In the genomic region with DNA sequence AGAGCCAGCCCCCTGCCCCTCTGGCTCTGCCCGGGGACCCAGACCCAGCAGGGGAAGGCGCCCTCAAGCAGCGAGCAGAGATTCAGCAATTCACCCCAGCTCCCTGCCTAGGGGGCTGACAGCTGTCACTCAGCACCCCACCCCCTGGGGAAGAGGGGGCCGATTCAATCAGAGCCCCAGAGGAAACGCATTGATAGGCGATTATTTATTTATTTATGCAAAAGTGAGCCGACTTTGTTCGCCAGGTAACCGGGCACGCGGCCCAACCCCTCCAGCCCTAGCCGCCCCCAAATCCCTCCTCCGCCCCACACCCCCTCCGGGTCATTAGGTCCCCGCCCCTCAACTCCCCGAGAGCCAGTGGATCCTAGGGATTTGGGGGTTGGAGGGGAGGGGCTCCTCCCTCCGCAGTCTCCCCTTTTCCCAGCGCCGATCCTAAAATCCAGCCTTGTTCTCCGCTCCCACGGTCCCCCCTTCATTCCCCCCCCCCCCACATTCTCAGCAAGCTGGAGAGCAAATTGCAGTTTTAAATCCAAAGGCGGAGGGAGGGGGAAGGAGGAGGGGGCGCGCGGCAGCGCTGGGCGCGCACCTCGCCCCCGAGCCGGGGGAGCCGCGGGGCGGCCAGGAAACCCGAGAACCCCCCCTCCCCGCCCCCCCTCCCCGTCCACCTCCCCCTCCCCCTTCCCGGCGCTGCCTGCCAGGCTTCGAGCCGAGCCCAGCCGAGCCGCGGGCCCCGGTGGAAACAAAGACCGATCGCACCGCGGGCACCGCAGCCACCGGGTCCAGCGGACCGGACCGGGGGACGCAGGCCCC, we compare ENCODE assay signal across 9 cellular contexts. TPM values are rescaled to one million over a fixed set of nuclear protein-coding genes. Genes with fewer than 3 reads are reported as not detected.
DNase-seq lines count a peak whose midpoint lies in the region; ATAC-seq and TF ChIP-seq lines count a peak whose summit lies in the region.
"Had no signal": no experiment of that assay in that cellular context is flagged by ENCODE, and none has a peak within 500 bp of the region (broad histone marks: within the 10 kb centered on the region; RNA-seq: fewer than 3 reads in every experiment).

No MANE protein-coding gene starts in this region.

- TF ChIP-seq CTCF in C4-2B (conservative IDR thresholded peaks at IDR 0.05): no peak
- no peak for TF ChIP-seq CTCF in esophagus squamous epithelium (IDR thresholded peaks at IDR 0.05)

- H3K4me1 Mint-ChIP-seq in naive thymus-derived CD4-positive, alpha-beta T cell: peaks cover 41 to 54% (median 48%) of the 10 kb centered on the region in 7 donors

- peak overlapping the region; percentile 37 to 89 (median 79) for H3K27ac Mint-ChIP-seq in naive thymus-derived CD4-positive, alpha-beta T cell

- no peak for TF ChIP-seq POLR2A in esophagus squamous epithelium (IDR thresholded peaks at IDR 0.05)

- H3K27ac ChIP-seq in C4-2B: peak overlapping the region; percentile 80
- H3K27ac ChIP-seq in esophagus squamous epithelium: peak overlapping the region; percentile 97 to 99 (median 98)
- peak overlapping the region; percentile 84 for H3K27ac ChIP-seq in naive thymus-derived CD4-positive, alpha-beta T cell (ENCODE audit: low read depth, low read length)

- no peaks in the 10 kb centered on the region for H3K9me3 ChIP-seq in esophagus squamous epithelium
- no peaks in the 10 kb centered on the region for H3K9me3 ChIP-seq in naive thymus-derived CD4-positive, alpha-beta T cell (ENCODE audit: control insufficient read depth in 2 of 3, low read length in 3 of 3)

- H3K36me3 ChIP-seq in esophagus squamous epithelium: peaks cover 0 to 8% (median 0%) of the 10 kb centered on the region in 3 donors
- H3K36me3 ChIP-seq in naive thymus-derived CD4-positive, alpha-beta T cell (ENCODE audit: control insufficient read depth in 2 of 3, insufficient read depth in 3 of 3, low read length in 3 of 3): peaks cover 0 to 8% (median 0%) of the 10 kb centered on the region in 3 experiments

- peaks cover 0 to 3% (median 0%) of the 10 kb centered on the region in 5 donors for H3K36me3 Mint-ChIP-seq in naive thymus-derived CD4-positive, alpha-beta T cell

- CTCF ChIA-PET in naive thymus-derived CD4-positive, alpha-beta T cell (lab: Charles Lee): interaction anchor here (0.5 to 4.1 kb wide), 5 partner anchors 27 to 178 kb away, joined by 3 to 19 read pairs (median 3); no protein-coding TSS in a partner anchor

- H3K9me3 Mint-ChIP-seq in naive thymus-derived CD4-positive, alpha-beta T cell: no peaks in the 10 kb centered on the region

- 0% methylated on average over 2 of the region's 55 CpGs; no CpG with 5 or more reads in 1 of the 2 donors for WGBS in esophagus squamous epithelium, 2 donors

- intact Hi-C loops in esophagus squamous epithelium (cut with DNase I): loop anchor here (5.0 to 10.0 kb wide), 3 partner anchors 45 to 198 kb away; no protein-coding TSS in a partner anchor
- intact Hi-C loops in naive thymus-derived CD4-positive, alpha-beta T cell (cut with micrococcal nuclease): loop anchor here (5.0 to 10.0 kb wide), 3 partner anchors 170 to 500 kb away; partner anchors contain the start of genes STX12 (in 1 of the 2) and TMEM222 (in 1 of the 2)

- no peak for ATAC-seq in naive thymus-derived CD4-positive, alpha-beta T cell
- ATAC-seq in HG02885 (IDR thresholded peaks at IDR 0.05; ENCODE audit: poor library complexity, unreplicated experiment) (no peak), HG03159 (IDR thresholded peaks at IDR 0.05; ENCODE audit: unreplicated experiment) (no peak), HG03469 (IDR thresholded peaks at IDR 0.05; ENCODE audit: unreplicated experiment) (no peak)

- POLR2A ChIA-PET in naive thymus-derived CD4-positive, alpha-beta T cell (lab: Charles Lee): interaction anchor here (0.8 to 7.3 kb wide), 2 partner anchors 47 to 78 kb away, joined by 3 to 59 read pairs; no protein-coding TSS in a partner anchor

- DNase-seq in HT-29 (ENCODE audit: low spot score) (peak; percentile 48), esophagus squamous epithelium (lab: John Stamatoyannopoulos, UW) (no peak)
- DNase-seq in activated CD8-positive, alpha-beta memory T cell treated with anti-CD3 and anti-CD28 coated beads, Interleukin-2, amount 50 U/mL, for 4 hours: peak; percentile 37
- peak; percentile 35 to 62 (median 54) for DNase-seq in naive thymus-derived CD4-positive, alpha-beta T cell

- no peaks in the 10 kb centered on the region for H3K27me3 ChIP-seq in esophagus squamous epithelium
- no peaks in the 10 kb centered on the region for H3K27me3 ChIP-seq in naive thymus-derived CD4-positive, alpha-beta T cell (ENCODE audit: control insufficient read depth in 2 of 2, insufficient read depth in 2 of 2, low read length in 2 of 2)

- H3K4me3 Mint-ChIP-seq in naive thymus-derived CD4-positive, alpha-beta T cell: peak overlapping the region; percentile 79 to 95 (median 84)

- H3K4me1 ChIP-seq in esophagus squamous epithelium: peaks cover 63 to 86% (median 69%) of the 10 kb centered on the region in 3 donors
- H3K4me1 ChIP-seq in naive thymus-derived CD4-positive, alpha-beta T cell (ENCODE audit: control insufficient read depth in 2 of 2, insufficient read depth in 2 of 2, low read length in 2 of 2): peaks cover 3 to 41% of the 10 kb centered on the region in 2 donors

- H3K4me3 ChIP-seq in esophagus squamous epithelium: peak overlapping the region; percentile 94 to 98 (median 97)
- H3K4me3 ChIP-seq in naive thymus-derived CD4-positive, alpha-beta T cell (ENCODE audit: low read length): peak overlapping the region; percentile 81

- no peaks in the 10 kb centered on the region for H3K27me3 Mint-ChIP-seq in naive thymus-derived CD4-positive, alpha-beta T cell

RNA-seq across cellular contexts. Expression of gene AHDC1, which starts 1.2 kb away (rescaled TPM):
- total RNA-seq in HT-29 (2014; rRNA removed; shearing (Covaris generic)): 12.2 and 20.4 TPM in 2 replicates
- total RNA-seq in esophagus squamous epithelium: 100 to 1,000 TPM in 1 of 4 donors, 10 to 100 TPM in 3; 22.2 to 112 (median 30.6) TPM
- 10 to 100 TPM; 18.4 to 38.8 (median 21.3) TPM for total RNA-seq in naive thymus-derived CD4-positive, alpha-beta T cell
- 1 to 10 TPM in 1 of 2 donors, under 1 TPM in 1; 0.90 to 2.0 TPM for polyA plus RNA-seq in naive thymus-derived CD4-positive, alpha-beta T cell

RNA-seq across cellular contexts. Expression of gene FGR, which starts 32.3 kb away (rescaled TPM):
- not detected in 2 replicates for total RNA-seq in HT-29 (2014; rRNA removed; shearing (Covaris generic))
- 10 to 100 TPM in 2 of 4 donors, 1 to 10 TPM in 2; 1.2 to 12.4 (median 7.5) TPM for total RNA-seq in esophagus squamous epithelium
- total RNA-seq in naive thymus-derived CD4-positive, alpha-beta T cell: 100 to 1,000 TPM in 1 of 5 experiments, 10 to 100 TPM in 1, 1 to 10 TPM in 2, under 1 TPM in 1; 0.15 to 246 (median 1.9) TPM
- polyA plus RNA-seq in naive thymus-derived CD4-positive, alpha-beta T cell: under 1 TPM; 0.70 to 0.72 TPM
- total RNA-seq: NCI-H460 had no signal
